Comparison of ENCODE assay signal across 24 cellular contexts in genomic region chr15:67790610-67791319, GRCh38. TPM values are rescaled to one million over a fixed set of nuclear protein-coding genes. Genes with fewer than 3 reads are reported as not detected.
"Had no signal": no experiment of that assay in that cellular context is flagged by ENCODE, and none has a peak within 500 bp of the region (broad histone marks: within the 10 kb centered on the region; RNA-seq: fewer than 3 reads in every experiment).

No MANE protein-coding gene starts in this region.

- H3K36me3 ChIP-seq: brain microvascular endothelial cell, ovary had no signal

- DNase-seq: activated CD4-positive, alpha-beta T cell treated with anti-CD3 and anti-CD28 coated beads, Interleukin-2, amount 50 U/mL, for 1 hour; activated CD8-positive, alpha-beta memory T cell treated with anti-CD3 and anti-CD28 coated beads, Interleukin-2, amount 50 U/mL, for 4 hours; activated naive CD4-positive, alpha-beta T cell treated with anti-CD3 and anti-CD28 coated beads for 36 hours; activated T-cell treated with anti-CD3 and anti-CD28 coated beads, Interleukin-2, amount 50 U/mL, for 4 hours; aorta; brain microvascular endothelial cell; erythroblast; hypothalamus; mesenchymal stem cell; naive thymus-derived CD4-positive, alpha-beta T cell; ovary; psoas muscle; right cardiac atrium; stimulated activated CD4-positive, alpha-beta T cell treated with anti-CD3 and anti-CD28 coated beads, Interleukin-15, amount 100 ng/mL, for 24 hours; stimulated activated CD4-positive, alpha-beta T cell treated with anti-CD3 and anti-CD28 coated beads, Interleukin-2, amount 100 ng/mL, for 48 hours; stimulated activated naive CD8-positive, alpha-beta T cell treated with anti-CD3 and anti-CD28 coated beads, Interleukin-15, amount 100 ng/mL, for 72 hours; trophoblast cell had no signal

- ATAC-seq: activated CD4-positive, CD25-positive, alpha-beta regulatory T cell treated with anti-CD3 and anti-CD28 coated beads, Interleukin-2, amount 50 U/mL, for 24 hours; activated T-cell treated with anti-CD3 and anti-CD28 coated beads, Interleukin-2, amount 50 U/mL, for 4 hours; naive thymus-derived CD4-positive, alpha-beta T cell; psoas muscle; right cardiac atrium; stimulated activated naive CD8-positive, alpha-beta T cell treated with anti-CD3 and anti-CD28 coated beads, Interleukin-15, amount 100 ng/mL, for 72 hours had no signal

- H3K4me3 ChIP-seq: coronary artery, ovary, psoas muscle, skin epidermis, suprapubic skin had no signal

- H3K9me3 ChIP-seq: ovary had no signal

- H3K4me1 ChIP-seq: psoas muscle, suprapubic skin had no signal

- H3K27ac ChIP-seq: brain microvascular endothelial cell, coronary artery, ovary, psoas muscle, skin epidermis, suprapubic skin had no signal

- H3K27me3 ChIP-seq: brain microvascular endothelial cell, ovary, suprapubic skin had no signal

RNA-seq across cellular contexts. Expression of gene RNU6-1, which starts 49.1 kb away (rescaled TPM):
- total RNA-seq: activated naive CD4-positive, alpha-beta T cell treated with anti-CD3 and anti-CD28 coated beads for 36 hours; activated T-cell treated with anti-CD3 and anti-CD28 coated beads, Interleukin-2, amount 50 U/mL, for 4 hours; aorta; frontal cortex; liver; mucosa of gallbladder; naive thymus-derived CD4-positive, alpha-beta T cell; ovary; psoas muscle; right cardiac atrium; suprapubic skin had no signal
